8 cellular contexts compared by ENCODE assay signal in genomic region chr1:110150330-110151174, GRCh38. TPM values are rescaled to one million over a fixed set of nuclear protein-coding genes. Genes with fewer than 3 reads are reported as not detected.
DNase-seq lines count a peak whose midpoint lies in the region; ATAC-seq, FAIRE-seq and TF ChIP-seq lines count a peak whose summit lies in the region.

TSS of gene SLC6A17 (plus strand) at chr1:110150494. CDS start at chr1:110166930, 16,436 bp downstream.

- H3K4me1 Mint-ChIP-seq in osteocyte (ENCODE audit: unreplicated experiment), result peaks cover 6% of the 10 kb centered on the region

- CTCF ChIA-PET in endothelial cell of umbilical vein (lab: Charles Lee), result interaction anchor here (0.8 kb wide), 1 partner anchor 345 kb away, joined by 3 read pairs; no protein-coding TSS in a partner anchor

- H3K9me3 ChIP-seq in endothelial cell of umbilical vein (replicated peaks; ENCODE audit: control insufficient read depth, insufficient read depth, low read length), result no peaks in the 10 kb centered on the region

- H3K36me3 ChIP-seq in endothelial cell of umbilical vein (ENCODE audit: control insufficient read depth in 2 of 2, extremely low read depth in 1 of 2, insufficient read depth in 2 of 2, low read length in 2 of 2), result no peaks in the 10 kb centered on the region

- TF ChIP-seq POLR2A in endothelial cell of umbilical vein (IDR thresholded peaks at IDR 0.05; ENCODE audit: low read depth, low read length), result no peak

- H3K27me3 Mint-ChIP-seq in osteocyte (ENCODE audit: unreplicated experiment), result peaks cover 42% of the 10 kb centered on the region

- peak within 1 kb of the TSS; percentile 23 for H3K4me3 Mint-ChIP-seq in osteocyte (ENCODE audit: unreplicated experiment)

- ATAC-seq in SK-N-SH treated with all-trans-retinoic acid at 6 μM for 48 hours (peak; percentile 92), HG03442 (IDR thresholded peaks at IDR 0.05; ENCODE audit: unreplicated experiment) (no peak), GM21528 (IDR thresholded peaks at IDR 0.05; ENCODE audit: low FRiP score, unreplicated experiment) (no peak)

- H3K36me3 Mint-ChIP-seq in osteocyte (ENCODE audit: unreplicated experiment), result no peaks in the 10 kb centered on the region

- no peak within 1 kb of the TSS for H3K27ac Mint-ChIP-seq in osteocyte (ENCODE audit: unreplicated experiment)

- dilution Hi-C loops in endothelial cell of umbilical vein (cut with MboI; ENCODE audit: extremely low pct_ligation_motif_present, low sequenced_read_pairs), result no loop called here

- no peaks in the 10 kb centered on the region for H3K9me3 Mint-ChIP-seq in osteocyte (ENCODE audit: unreplicated experiment)

- H3K9me1 ChIP-seq in endothelial cell of umbilical vein (replicated peaks; ENCODE audit: control insufficient read depth, extremely low read depth, insufficient read depth, low read length), result no peaks in the 10 kb centered on the region

- no peaks in the 10 kb centered on the region for H3K4me1 ChIP-seq in endothelial cell of umbilical vein (ENCODE audit: control insufficient read depth, extremely low read depth, insufficient read depth, low read length)

- intact Hi-C loops in endothelial cell of umbilical vein (cut with micrococcal nuclease), result no loop called here

- peak; percentile 78 for DNase-seq in activated CD4-positive, alpha-beta T cell treated with anti-CD3 and anti-CD28 coated beads for 48 hours
- DNase-seq in activated CD4-positive, alpha-beta T cell treated with anti-CD3 and anti-CD28 coated beads for 4 hours, result no peak
- DNase-seq in endothelial cell of umbilical vein (ENCODE audit: low read depth, low spot score) (peak; percentile 15), osteocyte (ENCODE audit: extremely low spot score, unreplicated experiment) (no peak), H4 (ENCODE audit: low spot score) (no peak)

- peak within 1 kb of the TSS; percentile 53 for H3K4me2 ChIP-seq in endothelial cell of umbilical vein (ENCODE audit: insufficient read depth, low read length)

- peaks cover 27 to 30% of the 10 kb centered on the region in 2 experiments for H3K27me3 ChIP-seq in endothelial cell of umbilical vein (ENCODE audit: control insufficient read depth in 2 of 2, insufficient read depth in 2 of 2, low read length in 2 of 2)

- BruUV-seq in endothelial cell of umbilical vein (replicated peaks; lab: Mats Ljungman, UMichigan), result no TSS peak

- peak within 1 kb of the TSS; percentile 60 for H2AFZ ChIP-seq in endothelial cell of umbilical vein (ENCODE audit: low read depth, low read length)

- no peak within 1 kb of the TSS for H3K9ac ChIP-seq in endothelial cell of umbilical vein (replicated peaks; ENCODE audit: extremely low read depth, insufficient read depth, low read length)

- peak; percentile 40 for FAIRE-seq in endothelial cell of umbilical vein (lab: Jason Lieb, UNC)

- no peak within 1 kb of the TSS for H3K4me3 ChIP-seq in endothelial cell of umbilical vein (replicated peaks in 1 of 3; ENCODE audit: insufficient read depth in 1 of 3, low read depth in 1 of 3, low read length in 3 of 3)

- TF ChIP-seq CTCF in endothelial cell of umbilical vein (IDR thresholded peaks at IDR 0.05; ENCODE audit: extremely low read depth in 1 of 2, insufficient read depth in 1 of 2, low read depth in 1 of 2, low read length in 2 of 2) (no peak), osteocyte (IDR thresholded peaks at IDR 0.05) (no peak)

- H3K79me2 ChIP-seq in endothelial cell of umbilical vein (ENCODE audit: control insufficient read depth, insufficient read depth, low read length), result no peaks in the 10 kb centered on the region

- H3K27ac ChIP-seq in endothelial cell of umbilical vein (ENCODE audit: insufficient read depth, low read depth, low read length), result no peak within 1 kb of the TSS

- POLR2A ChIA-PET in endothelial cell of umbilical vein (lab: Charles Lee), result no interaction called here

- H4K20me1 ChIP-seq in endothelial cell of umbilical vein (replicated peaks; ENCODE audit: control insufficient read depth, extremely low read depth, insufficient read depth, low read length), result no peaks in the 10 kb centered on the region

TF ChIP-seq in SK-N-SH treated with all-trans-retinoic acid at 6 μM for 48 hours, 23 proteins besides CTCF, POLR2A, EP300 and RAD21 (continues in another document):
- TF ChIP-seq SNAI2 (CRISPR knock-in tag; IDR thresholded peaks at IDR 0.05) (no peak), PATZ1 (CRISPR knock-in tag; IDR thresholded peaks at IDR 0.05; ENCODE audit: borderline replicate concordance) (no peak), ZFP30 (CRISPR knock-in tag; IDR thresholded peaks at IDR 0.05) (no peak), ZC3H10 (CRISPR knock-in tag; IDR thresholded peaks at IDR 0.05) (no peak), ZNF70 (CRISPR knock-in tag; IDR thresholded peaks at IDR 0.05) (no peak), BACH2 (CRISPR knock-in tag; IDR thresholded peaks at IDR 0.05; ENCODE audit: borderline replicate concordance) (no peak), ZNF8 (CRISPR knock-in tag; IDR thresholded peaks at IDR 0.05) (no peak), ISL1 (CRISPR knock-in tag; IDR thresholded peaks at IDR 0.05) (no peak), GLIS3 (CRISPR knock-in tag; IDR thresholded peaks at IDR 0.05) (no peak), ZNF565 (CRISPR knock-in tag; conservative IDR thresholded peaks at IDR 0.05; ENCODE audit: low read depth) (no peak), ZFP3 (CRISPR knock-in tag; IDR thresholded peaks at IDR 0.05) (no peak), RARB (CRISPR knock-in tag; IDR thresholded peaks at IDR 0.05) (no peak)

TF ChIP-seq in endothelial cell of umbilical vein, 7 proteins besides CTCF, POLR2A, EP300 and RAD21:
- no peak for TF ChIP-seq GATA2 (IDR thresholded peaks at IDR 0.05; ENCODE audit: insufficient read depth, insufficient read length, low read depth, low read length)
- TF ChIP-seq EZH2 (IDR thresholded peaks at IDR 0.05; ENCODE audit: borderline replicate concordance, low read depth, low read length, severe bottlenecking), result peak; percentile 65
- peak; percentile 40 for TF ChIP-seq FOS (IDR thresholded peaks at IDR 0.05; ENCODE audit: borderline replicate concordance, insufficient read depth, low read length)

RNA-seq across cellular contexts. Expression of gene SLC6A17, which starts in this region (rescaled TPM):
- total RNA-seq in endothelial cell of umbilical vein (0.05 TPM in 1 of 2 replicates, not detected in the other), osteocyte (1.5 and 1.6 TPM in 2 replicates)
- polyA plus RNA-seq in endothelial cell of umbilical vein, result 0.02 and 0.03 TPM in 2 replicates
- polyA plus RNA-seq in endothelial cell of umbilical vein (2011; cell fraction: cytosol; rRNA removed), result 0.01 TPM in 2 replicates
- 0.04 TPM in 1 of 2 replicates, not detected in the other for polyA plus RNA-seq in endothelial cell of umbilical vein (2011; cell fraction: nucleus; rRNA removed)
- 0.04 TPM in 2 replicates for polyA plus RNA-seq in endothelial cell of umbilical vein (2012)
- 0.10 and 0.30 TPM in 2 replicates for polyA minus RNA-seq in endothelial cell of umbilical vein
- polyA minus RNA-seq in endothelial cell of umbilical vein (2011; cell fraction: cytosol; rRNA and poly(A)+ RNA removed), result not detected
- not detected in 2 replicates for polyA minus RNA-seq in endothelial cell of umbilical vein (2011; cell fraction: nucleus; rRNA and poly(A)+ RNA removed)
- total RNA-seq in H4 (2014; rRNA removed; shearing (Covaris generic)), result 0.17 and 0.21 TPM in 2 replicates

Comparison
In these comparisons a context has a peak if more than half of its experiments do, and no peak if none do; other contexts are left out.
1. Peak in DNase-seq and H3K4me2 ChIP-seq in endothelial cell of umbilical vein; RNA of the gene not detected or under 1 TPM.